ENCODE assay signal across 25 cellular contexts in genomic region chr5:116787570-116787969, GRCh38.
"Had no signal": no experiment of that assay in that cellular context is flagged by ENCODE, and none has a peak within 500 bp of the region (broad histone marks: within the 10 kb centered on the region; RNA-seq: fewer than 3 reads in every experiment).

No MANE protein-coding gene starts in this region.

- DNase-seq: hypothalamus; immature natural killer cell; left ventricle myocardium inferior; naive thymus-derived CD8-positive, alpha-beta T cell; nucleus accumbens; pancreas; posterior cingulate gyrus; retina; right cardiac atrium; stimulated activated CD4-positive, alpha-beta T cell treated with anti-CD3 and anti-CD28 coated beads, Interleukin-12 subunit alpha, Interleukin-12 subunit beta, amount 100 ng/mL, for 4 hours; stimulated activated CD4-positive, alpha-beta T cell treated with anti-CD3 and anti-CD28 coated beads, Interleukin-15, amount 100 ng/mL, for 24 hours; stimulated activated CD4-positive, alpha-beta T cell treated with anti-CD3 and anti-CD28 coated beads, Interleukin-2, amount 100 ng/mL, for 24 hours; stimulated activated CD4-positive, alpha-beta T cell treated with anti-CD3 and anti-CD28 coated beads, Interleukin-4, amount 100 ng/mL, for 1 hour; stimulated activated naive B cell treated with anti-CD40 and anti-IgM and Interleukin-4, amounts not matched to agents 10 μg/mL and 1 μg/mL and 100 μg/mL, for 72 hours; stimulated activated naive CD8-positive, alpha-beta T cell treated with anti-CD3 and anti-CD28 coated beads, Interleukin-15, Interleukin-2, amounts not matched to agents 100 U/mL and 50 U/mL, for 24 hours; stomach; testis; thyroid gland; transverse colon; upper lobe of left lung had no signal

- H3K9me3 ChIP-seq: pancreas, prostate gland, testis, thyroid gland, transverse colon, vagina had no signal

- H3K4me1 ChIP-seq: left ventricle myocardium inferior, pancreas, prostate gland, stomach, testis, thyroid gland, transverse colon, vagina had no signal

- H3K27ac ChIP-seq: pancreas, prostate gland, skin epidermis, stomach, testis, transverse colon, vagina had no signal

- ATAC-seq: naive thymus-derived CD8-positive, alpha-beta T cell; pancreas; right cardiac atrium; sciatic nerve; stimulated activated naive B cell treated with anti-CD40 and anti-IgM and Interleukin-4, amounts not matched to agents 10 μg/mL and 1 μg/mL and 100 μg/mL, for 72 hours; stimulated activated naive CD8-positive, alpha-beta T cell treated with anti-CD3 and anti-CD28 coated beads, Interleukin-15, Interleukin-2, amounts not matched to agents 100 U/mL and 50 U/mL, for 24 hours had no signal

- H3K27me3 ChIP-seq: pancreas, stomach, testis, thyroid gland, transverse colon, upper lobe of left lung, vagina had no signal

- H3K36me3 ChIP-seq: left ventricle myocardium inferior, pancreas, prostate gland, stomach, thyroid gland, transverse colon, upper lobe of left lung, vagina had no signal

- H3K4me3 ChIP-seq: left ventricle myocardium inferior, lung, pancreas, prostate gland, skin epidermis, stomach, testis, thyroid gland, transverse colon, upper lobe of left lung, vagina had no signal
